Comparison of ENCODE assay signal across 15 cellular contexts in the genomic region with DNA sequence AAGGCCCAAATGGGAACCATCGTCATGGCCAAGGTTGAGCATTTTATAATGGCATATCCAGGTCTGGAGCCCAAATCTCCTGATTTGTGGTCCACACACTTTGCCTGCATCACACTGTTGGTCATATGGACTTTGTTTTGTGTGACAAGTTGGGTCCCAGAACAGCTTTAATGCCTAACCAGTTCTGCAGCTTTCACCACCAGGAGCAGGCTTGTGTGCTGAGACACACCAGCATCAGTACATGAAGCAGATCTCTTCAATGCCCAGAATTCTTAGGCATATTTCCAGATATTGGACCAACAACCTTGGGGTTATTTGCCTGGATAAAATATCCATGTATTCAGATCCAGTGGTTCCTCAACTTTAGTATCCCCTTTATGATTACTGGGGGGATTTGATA.
"Had no signal": no experiment of that assay in that cellular context is flagged by ENCODE, and none has a peak within 500 bp of the region (broad histone marks: within the 10 kb centered on the region; RNA-seq: fewer than 3 reads in every experiment).

No MANE protein-coding gene starts in this region.

- H3K9me3 ChIP-seq: esophagus squamous epithelium had no signal

- DNase-seq: activated CD4-positive, alpha-beta T cell treated with anti-CD3 and anti-CD28 coated beads for 1 hour; activated CD4-positive, alpha-beta T cell treated with anti-CD3 and anti-CD28 coated beads, Interleukin-2, amount 50 U/mL, for 4 hours; activated naive CD4-positive, alpha-beta T cell treated with anti-CD3 and anti-CD28 coated beads, Interleukin-2, amount 10 ng/mL, durations not matched to agents 7 days and 5 days; activated T-cell treated with anti-CD3 and anti-CD28 coated beads, Interleukin-2, amount 50 U/mL, for 1 hour; dorsolateral prefrontal cortex; esophagus squamous epithelium; foreskin fibroblast; glutamatergic neuron; nucleus accumbens; posterior cingulate gyrus; retina; stimulated activated CD4-positive, alpha-beta T cell treated with anti-CD3 and anti-CD28 coated beads, Interleukin-2, amount 100 ng/mL, for 48 hours; stimulated activated naive CD4-positive, alpha-beta T cell; substantia nigra; T-helper 1 cell had no signal

- H3K27me3 ChIP-seq: dorsolateral prefrontal cortex had no signal

- H3K27ac ChIP-seq: esophagus squamous epithelium had no signal

- H3K4me3 ChIP-seq: dorsolateral prefrontal cortex, esophagus squamous epithelium had no signal

- H3K36me3 ChIP-seq: esophagus squamous epithelium had no signal
